1 cellular context compared by ENCODE assay signal in the genomic region with DNA sequence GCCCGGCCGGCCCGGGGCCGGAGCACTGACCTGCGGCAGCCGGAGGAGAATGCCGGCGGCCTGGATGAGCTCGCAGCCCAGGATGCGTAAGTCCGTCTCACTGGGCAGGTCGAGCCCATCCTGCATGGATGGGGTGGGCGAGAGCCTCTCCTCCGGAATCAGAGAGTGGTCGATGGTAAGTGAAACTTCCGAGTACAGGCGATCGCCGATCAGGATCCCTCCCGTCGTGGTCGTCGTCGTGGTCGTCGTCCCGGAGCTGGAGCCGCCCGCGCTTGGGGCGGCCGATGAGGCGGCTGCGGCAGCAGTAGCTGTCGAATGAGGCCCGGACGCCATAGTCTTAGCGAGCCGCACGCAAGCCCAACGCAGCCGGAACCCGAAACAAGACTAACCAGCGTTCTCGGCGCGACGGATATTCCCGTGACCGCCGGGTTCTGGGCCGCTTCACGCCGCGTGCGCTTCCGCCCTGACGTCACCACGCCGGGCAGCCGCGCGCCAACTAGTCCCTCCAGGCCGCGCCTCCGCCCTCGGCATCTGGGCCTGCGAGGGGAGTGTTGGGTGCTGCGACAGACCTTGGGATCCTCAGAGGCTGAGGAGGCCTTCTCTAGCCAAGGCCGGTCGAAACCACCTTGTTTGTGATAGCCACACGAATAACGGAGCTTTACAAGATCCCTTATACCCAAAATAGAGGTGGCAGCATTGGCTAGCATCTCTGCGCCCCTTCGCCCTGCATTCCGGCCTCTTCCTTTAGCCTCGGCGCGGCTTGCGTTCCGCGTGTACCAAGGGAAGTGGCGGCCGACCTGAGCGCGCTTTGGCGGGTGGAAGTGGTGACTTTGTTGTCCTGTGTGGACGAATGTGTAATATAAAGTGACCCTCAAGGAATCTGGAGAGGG.
TF ChIP-seq lines count a peak whose summit lies in the region.

A gene (minus strand): TSS at position 386 of the 890 bp plus-strand sequence. CDS start 53 bp downstream, at position 333.

TF ChIP-seq in K562, 482 proteins besides CTCF, POLR2A, EP300 and RAD21 (continued from another document and continues in another):
- TF ChIP-seq, protein P1, sequence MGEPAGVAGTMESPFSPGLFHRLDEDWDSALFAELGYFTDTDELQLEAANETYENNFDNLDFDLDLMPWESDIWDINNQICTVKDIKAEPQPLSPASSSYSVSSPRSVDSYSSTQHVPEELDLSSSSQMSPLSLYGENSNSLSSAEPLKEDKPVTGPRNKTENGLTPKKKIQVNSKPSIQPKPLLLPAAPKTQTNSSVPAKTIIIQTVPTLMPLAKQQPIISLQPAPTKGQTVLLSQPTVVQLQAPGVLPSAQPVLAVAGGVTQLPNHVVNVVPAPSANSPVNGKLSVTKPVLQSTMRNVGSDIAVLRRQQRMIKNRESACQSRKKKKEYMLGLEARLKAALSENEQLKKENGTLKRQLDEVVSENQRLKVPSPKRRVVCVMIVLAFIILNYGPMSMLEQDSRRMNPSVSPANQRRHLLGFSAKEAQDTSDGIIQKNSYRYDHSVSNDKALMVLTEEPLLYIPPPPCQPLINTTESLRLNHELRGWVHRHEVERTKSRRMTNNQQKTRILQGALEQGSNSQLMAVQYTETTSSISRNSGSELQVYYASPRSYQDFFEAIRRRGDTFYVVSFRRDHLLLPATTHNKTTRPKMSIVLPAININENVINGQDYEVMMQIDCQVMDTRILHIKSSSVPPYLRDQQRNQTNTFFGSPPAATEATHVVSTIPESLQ (CRISPR knock-in tag; IDR thresholded peaks at IDR 0.05): peak; percentile 98
- TF ChIP-seq, protein P2, sequence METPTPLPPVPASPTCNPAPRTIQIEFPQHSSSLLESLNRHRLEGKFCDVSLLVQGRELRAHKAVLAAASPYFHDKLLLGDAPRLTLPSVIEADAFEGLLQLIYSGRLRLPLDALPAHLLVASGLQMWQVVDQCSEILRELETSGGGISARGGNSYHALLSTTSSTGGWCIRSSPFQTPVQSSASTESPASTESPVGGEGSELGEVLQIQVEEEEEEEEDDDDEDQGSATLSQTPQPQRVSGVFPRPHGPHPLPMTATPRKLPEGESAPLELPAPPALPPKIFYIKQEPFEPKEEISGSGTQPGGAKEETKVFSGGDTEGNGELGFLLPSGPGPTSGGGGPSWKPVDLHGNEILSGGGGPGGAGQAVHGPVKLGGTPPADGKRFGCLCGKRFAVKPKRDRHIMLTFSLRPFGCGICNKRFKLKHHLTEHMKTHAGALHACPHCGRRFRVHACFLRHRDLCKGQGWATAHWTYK (CRISPR knock-in tag; IDR thresholded peaks at IDR 0.05): peak; percentile 85
- TF ChIP-seq ZNF76 (CRISPR knock-in tag; IDR thresholded peaks at IDR 0.05; ENCODE audit: borderline replicate concordance): peak; percentile 10; the same call in 1 of the 2 replicates
- TF ChIP-seq TAL1 (IDR thresholded peaks at IDR 0.05): no peak
- TF ChIP-seq, protein P3, sequence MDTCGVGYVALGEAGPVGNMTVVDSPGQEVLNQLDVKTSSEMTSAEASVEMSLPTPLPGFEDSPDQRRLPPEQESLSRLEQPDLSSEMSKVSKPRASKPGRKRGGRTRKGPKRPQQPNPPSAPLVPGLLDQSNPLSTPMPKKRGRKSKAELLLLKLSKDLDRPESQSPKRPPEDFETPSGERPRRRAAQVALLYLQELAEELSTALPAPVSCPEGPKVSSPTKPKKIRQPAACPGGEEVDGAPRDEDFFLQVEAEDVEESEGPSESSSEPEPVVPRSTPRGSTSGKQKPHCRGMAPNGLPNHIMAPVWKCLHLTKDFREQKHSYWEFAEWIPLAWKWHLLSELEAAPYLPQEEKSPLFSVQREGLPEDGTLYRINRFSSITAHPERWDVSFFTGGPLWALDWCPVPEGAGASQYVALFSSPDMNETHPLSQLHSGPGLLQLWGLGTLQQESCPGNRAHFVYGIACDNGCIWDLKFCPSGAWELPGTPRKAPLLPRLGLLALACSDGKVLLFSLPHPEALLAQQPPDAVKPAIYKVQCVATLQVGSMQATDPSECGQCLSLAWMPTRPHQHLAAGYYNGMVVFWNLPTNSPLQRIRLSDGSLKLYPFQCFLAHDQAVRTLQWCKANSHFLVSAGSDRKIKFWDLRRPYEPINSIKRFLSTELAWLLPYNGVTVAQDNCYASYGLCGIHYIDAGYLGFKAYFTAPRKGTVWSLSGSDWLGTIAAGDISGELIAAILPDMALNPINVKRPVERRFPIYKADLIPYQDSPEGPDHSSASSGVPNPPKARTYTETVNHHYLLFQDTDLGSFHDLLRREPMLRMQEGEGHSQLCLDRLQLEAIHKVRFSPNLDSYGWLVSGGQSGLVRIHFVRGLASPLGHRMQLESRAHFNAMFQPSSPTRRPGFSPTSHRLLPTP (IDR thresholded peaks at IDR 0.05; ENCODE audit: borderline replicate concordance, extremely low read depth, insufficient read length): no peak
- TF ChIP-seq PTBP1 (IDR thresholded peaks at IDR 0.05; ENCODE audit: low read depth, low read length): 0 out of 2 replicates have a peak, but pooled peaks have one; percentile 69
- peak; percentile 96 for TF ChIP-seq MYC (IDR thresholded peaks at IDR 0.05; ENCODE audit: low read depth, low read length)
- peak; percentile 94 for TF ChIP-seq MYC (CRISPR knock-in tag; IDR thresholded peaks at IDR 0.05; ENCODE audit: borderline replicate concordance, low read depth)
- TF ChIP-seq MED1 (CRISPR knock-in tag; IDR thresholded peaks at IDR 0.05; ENCODE audit: borderline replicate concordance): no peak
- TF ChIP-seq, protein P4, sequence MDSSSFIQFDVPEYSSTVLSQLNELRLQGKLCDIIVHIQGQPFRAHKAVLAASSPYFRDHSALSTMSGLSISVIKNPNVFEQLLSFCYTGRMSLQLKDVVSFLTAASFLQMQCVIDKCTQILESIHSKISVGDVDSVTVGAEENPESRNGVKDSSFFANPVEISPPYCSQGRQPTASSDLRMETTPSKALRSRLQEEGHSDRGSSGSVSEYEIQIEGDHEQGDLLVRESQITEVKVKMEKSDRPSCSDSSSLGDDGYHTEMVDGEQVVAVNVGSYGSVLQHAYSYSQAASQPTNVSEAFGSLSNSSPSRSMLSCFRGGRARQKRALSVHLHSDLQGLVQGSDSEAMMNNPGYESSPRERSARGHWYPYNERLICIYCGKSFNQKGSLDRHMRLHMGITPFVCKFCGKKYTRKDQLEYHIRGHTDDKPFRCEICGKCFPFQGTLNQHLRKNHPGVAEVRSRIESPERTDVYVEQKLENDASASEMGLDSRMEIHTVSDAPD (CRISPR knock-in tag; IDR thresholded peaks at IDR 0.05): no peak
- peak; percentile 60; the same call in 1 of the 2 replicates for TF ChIP-seq BCOR (IDR thresholded peaks at IDR 0.05)
- TF ChIP-seq GABPB2 (CRISPR knock-in tag; conservative IDR thresholded peaks at IDR 0.05): no peak
- TF ChIP-seq, protein P5, sequence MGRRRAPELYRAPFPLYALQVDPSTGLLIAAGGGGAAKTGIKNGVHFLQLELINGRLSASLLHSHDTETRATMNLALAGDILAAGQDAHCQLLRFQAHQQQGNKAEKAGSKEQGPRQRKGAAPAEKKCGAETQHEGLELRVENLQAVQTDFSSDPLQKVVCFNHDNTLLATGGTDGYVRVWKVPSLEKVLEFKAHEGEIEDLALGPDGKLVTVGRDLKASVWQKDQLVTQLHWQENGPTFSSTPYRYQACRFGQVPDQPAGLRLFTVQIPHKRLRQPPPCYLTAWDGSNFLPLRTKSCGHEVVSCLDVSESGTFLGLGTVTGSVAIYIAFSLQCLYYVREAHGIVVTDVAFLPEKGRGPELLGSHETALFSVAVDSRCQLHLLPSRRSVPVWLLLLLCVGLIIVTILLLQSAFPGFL (CRISPR knock-in tag; IDR thresholded peaks at IDR 0.05): 0 out of 2 replicates have a peak, but pooled peaks have one; percentile 79
- TF ChIP-seq, protein P6, sequence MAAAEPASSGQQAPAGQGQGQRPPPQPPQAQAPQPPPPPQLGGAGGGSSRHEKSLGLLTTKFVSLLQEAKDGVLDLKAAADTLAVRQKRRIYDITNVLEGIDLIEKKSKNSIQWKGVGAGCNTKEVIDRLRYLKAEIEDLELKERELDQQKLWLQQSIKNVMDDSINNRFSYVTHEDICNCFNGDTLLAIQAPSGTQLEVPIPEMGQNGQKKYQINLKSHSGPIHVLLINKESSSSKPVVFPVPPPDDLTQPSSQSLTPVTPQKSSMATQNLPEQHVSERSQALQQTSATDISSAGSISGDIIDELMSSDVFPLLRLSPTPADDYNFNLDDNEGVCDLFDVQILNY (CRISPR knock-in tag; IDR thresholded peaks at IDR 0.05): peak; percentile 95
- TF ChIP-seq ZFP30 (CRISPR knock-in tag; IDR thresholded peaks at IDR 0.05; ENCODE audit: borderline replicate concordance): no peak
- TF ChIP-seq, protein P7, sequence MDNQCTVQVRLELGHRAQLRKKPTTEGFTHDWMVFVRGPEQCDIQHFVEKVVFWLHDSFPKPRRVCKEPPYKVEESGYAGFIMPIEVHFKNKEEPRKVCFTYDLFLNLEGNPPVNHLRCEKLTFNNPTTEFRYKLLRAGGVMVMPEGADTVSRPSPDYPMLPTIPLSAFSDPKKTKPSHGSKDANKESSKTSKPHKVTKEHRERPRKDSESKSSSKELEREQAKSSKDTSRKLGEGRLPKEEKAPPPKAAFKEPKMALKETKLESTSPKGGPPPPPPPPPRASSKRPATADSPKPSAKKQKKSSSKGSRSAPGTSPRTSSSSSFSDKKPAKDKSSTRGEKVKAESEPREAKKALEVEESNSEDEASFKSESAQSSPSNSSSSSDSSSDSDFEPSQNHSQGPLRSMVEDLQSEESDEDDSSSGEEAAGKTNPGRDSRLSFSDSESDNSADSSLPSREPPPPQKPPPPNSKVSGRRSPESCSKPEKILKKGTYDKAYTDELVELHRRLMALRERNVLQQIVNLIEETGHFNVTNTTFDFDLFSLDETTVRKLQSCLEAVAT (IDR thresholded peaks at IDR 0.05): peak; percentile 73 to 76
- TF ChIP-seq, protein P8, sequence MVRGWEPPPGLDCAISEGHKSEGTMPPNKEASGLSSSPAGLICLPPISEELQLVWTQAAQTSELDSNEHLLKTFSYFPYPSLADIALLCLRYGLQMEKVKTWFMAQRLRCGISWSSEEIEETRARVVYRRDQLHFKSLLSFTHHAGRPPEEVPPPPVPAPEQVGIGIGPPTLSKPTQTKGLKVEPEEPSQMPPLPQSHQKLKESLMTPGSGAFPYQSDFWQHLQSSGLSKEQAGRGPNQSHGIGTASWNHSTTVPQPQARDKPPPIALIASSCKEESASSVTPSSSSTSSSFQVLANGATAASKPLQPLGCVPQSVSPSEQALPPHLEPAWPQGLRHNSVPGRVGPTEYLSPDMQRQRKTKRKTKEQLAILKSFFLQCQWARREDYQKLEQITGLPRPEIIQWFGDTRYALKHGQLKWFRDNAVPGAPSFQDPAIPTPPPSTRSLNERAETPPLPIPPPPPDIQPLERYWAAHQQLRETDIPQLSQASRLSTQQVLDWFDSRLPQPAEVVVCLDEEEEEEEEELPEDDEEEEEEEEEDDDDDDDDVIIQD (CRISPR knock-in tag; IDR thresholded peaks at IDR 0.05): no peak
- no peak for TF ChIP-seq ZNF785 (CRISPR knock-in tag; IDR thresholded peaks at IDR 0.05)
- peak; percentile 96 for TF ChIP-seq BHLHE40 (IDR thresholded peaks at IDR 0.05; ENCODE audit: low read length)
- no peak for TF ChIP-seq PURB (CRISPR knock-in tag; IDR thresholded peaks at IDR 0.05; ENCODE audit: low read depth)
- TF ChIP-seq PHF21A (IDR thresholded peaks at IDR 0.05; ENCODE audit: borderline replicate concordance, low read depth): peak; percentile 95
- peak; percentile 87 for TF ChIP-seq NR2C2 (CRISPR knock-in tag; IDR thresholded peaks at IDR 0.05)
- TF ChIP-seq NR2C2 (tag; IDR thresholded peaks at IDR 0.05): no peak
- peak; percentile 43 to 92 (median 88) for TF ChIP-seq YY1 (IDR thresholded peaks at IDR 0.05; ENCODE audit: borderline replicate concordance in 1 of 3, control insufficient read depth in 1 of 3, extremely low read depth in 1 of 3, insufficient read depth in 3 of 3, insufficient read length in 1 of 3, insufficient replicate concordance in 2 of 3, low read depth in 1 of 3, low read length in 2 of 3)
- TF ChIP-seq ZNF253 (CRISPR knock-in tag; conservative IDR thresholded peaks at IDR 0.05): no peak
- no peak for TF ChIP-seq NR4A1 (CRISPR knock-in tag; IDR thresholded peaks at IDR 0.05)
- TF ChIP-seq NR4A1 (tag; IDR thresholded peaks at IDR 0.05): peak; percentile 67; the same call in 1 of the 2 replicates
- TF ChIP-seq, protein P9, sequence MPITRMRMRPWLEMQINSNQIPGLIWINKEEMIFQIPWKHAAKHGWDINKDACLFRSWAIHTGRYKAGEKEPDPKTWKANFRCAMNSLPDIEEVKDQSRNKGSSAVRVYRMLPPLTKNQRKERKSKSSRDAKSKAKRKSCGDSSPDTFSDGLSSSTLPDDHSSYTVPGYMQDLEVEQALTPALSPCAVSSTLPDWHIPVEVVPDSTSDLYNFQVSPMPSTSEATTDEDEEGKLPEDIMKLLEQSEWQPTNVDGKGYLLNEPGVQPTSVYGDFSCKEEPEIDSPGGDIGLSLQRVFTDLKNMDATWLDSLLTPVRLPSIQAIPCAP (CRISPR knock-in tag; IDR thresholded peaks at IDR 0.05; ENCODE audit: borderline replicate concordance): peak; percentile 46; the same call in 1 of the 2 replicates
- no peak for TF ChIP-seq ILK (tag; IDR thresholded peaks at IDR 0.05; ENCODE audit: borderline replicate concordance, low read depth)
- TF ChIP-seq, protein P10, sequence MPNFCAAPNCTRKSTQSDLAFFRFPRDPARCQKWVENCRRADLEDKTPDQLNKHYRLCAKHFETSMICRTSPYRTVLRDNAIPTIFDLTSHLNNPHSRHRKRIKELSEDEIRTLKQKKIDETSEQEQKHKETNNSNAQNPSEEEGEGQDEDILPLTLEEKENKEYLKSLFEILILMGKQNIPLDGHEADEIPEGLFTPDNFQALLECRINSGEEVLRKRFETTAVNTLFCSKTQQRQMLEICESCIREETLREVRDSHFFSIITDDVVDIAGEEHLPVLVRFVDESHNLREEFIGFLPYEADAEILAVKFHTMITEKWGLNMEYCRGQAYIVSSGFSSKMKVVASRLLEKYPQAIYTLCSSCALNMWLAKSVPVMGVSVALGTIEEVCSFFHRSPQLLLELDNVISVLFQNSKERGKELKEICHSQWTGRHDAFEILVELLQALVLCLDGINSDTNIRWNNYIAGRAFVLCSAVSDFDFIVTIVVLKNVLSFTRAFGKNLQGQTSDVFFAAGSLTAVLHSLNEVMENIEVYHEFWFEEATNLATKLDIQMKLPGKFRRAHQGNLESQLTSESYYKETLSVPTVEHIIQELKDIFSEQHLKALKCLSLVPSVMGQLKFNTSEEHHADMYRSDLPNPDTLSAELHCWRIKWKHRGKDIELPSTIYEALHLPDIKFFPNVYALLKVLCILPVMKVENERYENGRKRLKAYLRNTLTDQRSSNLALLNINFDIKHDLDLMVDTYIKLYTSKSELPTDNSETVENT (CRISPR knock-in tag; IDR thresholded peaks at IDR 0.05): peak; percentile 96
- TF ChIP-seq CBFA2T3 (IDR thresholded peaks at IDR 0.05): peak; percentile 33; the same call in 1 of the 2 replicates
- no peak for TF ChIP-seq BDP1 (IDR thresholded peaks at IDR 0.05; ENCODE audit: insufficient read depth, insufficient read length)
